In the genomic region with DNA sequence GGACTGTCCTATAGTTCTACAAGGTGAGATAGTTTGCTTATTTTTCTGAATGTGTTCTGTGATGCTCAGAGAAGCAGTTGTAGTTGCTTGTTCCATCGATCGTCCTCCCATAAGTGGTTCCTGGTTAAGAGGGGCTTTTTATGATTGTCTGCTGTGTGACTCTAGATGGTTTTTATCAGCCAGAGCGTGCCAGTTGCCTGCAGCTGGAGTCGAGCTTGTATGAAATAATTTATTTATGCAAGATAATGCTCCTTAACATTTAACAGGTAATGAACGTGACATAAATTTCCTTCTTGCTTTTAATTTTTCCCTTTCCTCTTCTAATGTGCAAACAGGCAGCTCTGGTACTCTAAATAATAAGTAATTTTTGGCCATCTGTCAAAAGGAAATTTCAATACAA, we compare ENCODE assay signal across 23 cellular contexts.
A peak's percentile ranks its signal among the peaks of the same experiment; 100 is the strongest.
DNase-seq lines count a peak whose midpoint lies in the region; ATAC-seq, FAIRE-seq and TF ChIP-seq lines count a peak whose summit lies in the region.
"Had no signal": no experiment of that assay in that cellular context is flagged by ENCODE, and none has a peak within 500 bp of the region (broad histone marks: within the 10 kb centered on the region; RNA-seq: fewer than 3 reads in every experiment).

No MANE protein-coding gene starts in this region.

- no peak for TF ChIP-seq POLR2A in H54 (IDR thresholded peaks at IDR 0.05; ENCODE audit: low read depth, low read length)

- ATAC-seq in GM18873 (IDR thresholded peaks at IDR 0.05; ENCODE audit: low FRiP score, unreplicated experiment): no peak
- no peak for ATAC-seq in HG03442 (IDR thresholded peaks at IDR 0.05; ENCODE audit: unreplicated experiment)
- ATAC-seq: GM12878, GM23338, HCT116 had no signal

- FAIRE-seq in H54 (lab: Jason Lieb, UNC): peak; percentile 50
- FAIRE-seq: D721Med, GM12878, HTR-8/SVneo had no signal

- H3K9me3 ChIP-seq in BE2C (no peaks in the 10 kb centered on the region), colonic mucosa (no peaks in the 10 kb centered on the region)
- H3K9me3 ChIP-seq: BLaER1 treated with 17β-estradiol and CSF1 and Interleukin-3, amounts not matched to agents 10 nM and 100 nM had no signal

- peak; percentile 51 for DNase-seq in BE2C
- DNase-seq in H54 (ENCODE audit: insufficient read length, low spot score): no peak
- peak; percentile 59 for DNase-seq in NCI-H1105 (lab: John Stamatoyannopoulos, UW)
- peak; percentile 15 for DNase-seq in SK-N-DZ (ENCODE audit: low spot score)
- no peak for DNase-seq in DMS53 treated with DMSO at 0.1 percent for 48 hours (lab: John Stamatoyannopoulos, UW; ENCODE audit: unreplicated experiment)
- no peak for DNase-seq in colonic mucosa
- DNase-seq: 8988T; CD4-positive, CD25-positive, alpha-beta regulatory T cell; CD8-positive, alpha-beta memory T cell; COR-L47; DND-41; EL; H7; Karpas-422; KBM-7 had no signal

- no peak overlapping the region for H3K4me3 ChIP-seq in BE2C (ENCODE audit: low read depth, low read length)
- H3K4me3 ChIP-seq in colonic mucosa: no peak overlapping the region
- H3K4me3 ChIP-seq: BLaER1 treated with 17β-estradiol and CSF1 and Interleukin-3, amounts not matched to agents 10 nM and 100 nM; GM12878; GM23338 had no signal

- H3K27ac ChIP-seq in colonic mucosa: no peak overlapping the region
- H3K27ac ChIP-seq: BLaER1 treated with 17β-estradiol and CSF1 and Interleukin-3, amounts not matched to agents 10 nM and 100 nM had no signal

- no peak overlapping the region for H3K9ac ChIP-seq in colonic mucosa (ENCODE audit: low read depth in 2 of 2, low read length in 2 of 2)
- H3K9ac ChIP-seq: BLaER1 treated with 17β-estradiol and CSF1 and Interleukin-3, amounts not matched to agents 10 nM and 100 nM had no signal

- H3K36me3 ChIP-seq in BE2C (peaks cover 31% of the 10 kb centered on the region), colonic mucosa (no peaks in the 10 kb centered on the region)

- intact Hi-C loops in colonic mucosa (cut with DNase I): no loop called here

- H3K27me3 ChIP-seq in BE2C (no peaks in the 10 kb centered on the region), colonic mucosa (no peaks in the 10 kb centered on the region)
- H3K27me3 ChIP-seq: BLaER1 treated with 17β-estradiol and CSF1 and Interleukin-3, amounts not matched to agents 10 nM and 100 nM had no signal

- peaks cover 44% of the 10 kb centered on the region for H3K4me1 ChIP-seq in BE2C
- H3K4me1 ChIP-seq in colonic mucosa: no peaks in the 10 kb centered on the region

- TF ChIP-seq CTCF in BE2C (IDR thresholded peaks at IDR 0.05; ENCODE audit: low read depth, low read length): no peak
- no peak for TF ChIP-seq CTCF in colonic mucosa (IDR thresholded peaks at IDR 0.05)

Comparison
In these comparisons a context has a peak if more than half of its experiments do, and no peak if none do; other contexts are left out.
1. DNase-seq: peak in BE2C (single experiment), NCI-H1105 (single experiment) and SK-N-DZ (single experiment); none in H54 (single experiment), DMS53 treated with DMSO at 0.1 percent for 48 hours (single experiment) and colonic mucosa (single experiment).